ENCODE assay signal across 8 cellular contexts in genomic region chr19:9768175-9769112, GRCh38. TPM values are rescaled to one million over a fixed set of nuclear protein-coding genes. Genes with fewer than 3 reads are reported as not detected.
DNase-seq lines count a peak whose midpoint lies in the region; ATAC-seq and TF ChIP-seq lines count a peak whose summit lies in the region.

Gene ZNF846 (minus strand): TSS chr19:9768738. CDS start chr19:9764950, 3,788 bp downstream.

- TF ChIP-seq POLR2A in sigmoid colon (IDR thresholded peaks at IDR 0.05) = peak; percentile 54 to 70

- in situ Hi-C loops in brain microvascular endothelial cell (cut with HindIII; ENCODE audit: low pct_ligation_motif_present, low sequenced_read_pairs) = no loop called here

- peak within 1 kb of the TSS; percentile 81 for H3K4me3 ChIP-seq in brain microvascular endothelial cell (ENCODE audit: low read depth, low read length)
- H3K4me3 ChIP-seq in sigmoid colon = peak within 1 kb of the TSS; percentile 52 to 86 (median 75)

- intact Hi-C loops in sigmoid colon (cut with DNase I) = loop anchor here (1.0 to 5.0 kb wide), 3 partner anchors 17 to 146 kb away; partner anchors contain the start of gene ZNF561

- H3K4me1 ChIP-seq in sigmoid colon = peaks cover 0 to 19% (median 17%) of the 10 kb centered on the region in 4 donors

- H3K9me3 ChIP-seq in sigmoid colon = no peaks in the 10 kb centered on the region

- 0 to 1% methylated on average over 65 of the region's 65 CpGs for WGBS in sigmoid colon, 2 donors

- H3K27me3 ChIP-seq in brain microvascular endothelial cell (replicated peaks) (no peaks in the 10 kb centered on the region), sigmoid colon (no peaks in the 10 kb centered on the region)

- peak; percentile 93 for ATAC-seq in GM18517 (IDR thresholded peaks at IDR 0.05; ENCODE audit: unreplicated experiment)
- peak; percentile 97 for ATAC-seq in HG03045 (IDR thresholded peaks at IDR 0.05; ENCODE audit: unreplicated experiment)

- DNase-seq in NCI-H2107 (lab: John Stamatoyannopoulos, UW) = peak; percentile 81
- peak; percentile 96 for DNase-seq in UCSD-AML1 (lab: John Stamatoyannopoulos, UW; ENCODE audit: unreplicated experiment)
- peak; percentile 93 for DNase-seq in brain microvascular endothelial cell
- peak; percentile 83 for DNase-seq in iPS DF 4.7 (ENCODE audit: extremely low read depth, low spot score)
- peak; percentile 97 for DNase-seq in sigmoid colon

- peak in 1 of 4 donors; percentile 6 for TF ChIP-seq EP300 in sigmoid colon (IDR thresholded peaks at IDR 0.05)

- H3K36me3 ChIP-seq in brain microvascular endothelial cell (replicated peaks) = no peaks in the 10 kb centered on the region
- peaks cover 0 to 30% (median 4%) of the 10 kb centered on the region in 4 donors for H3K36me3 ChIP-seq in sigmoid colon

- H3K27ac ChIP-seq in 22Rv1 (peak within 1 kb of the TSS; percentile 91), brain microvascular endothelial cell (peak within 1 kb of the TSS; percentile 93), sigmoid colon (peak within 1 kb of the TSS; percentile 92 to 98 (median 94))

- TF ChIP-seq CTCF in 22Rv1 (IDR thresholded peaks at IDR 0.05) (no peak), brain microvascular endothelial cell (IDR thresholded peaks at IDR 0.05; ENCODE audit: low read depth, low read length, missing control alignments) (no peak), sigmoid colon (IDR thresholded peaks at IDR 0.05) (no peak)

RNA-seq across cellular contexts. Expression of gene ZNF846, which starts in this region (rescaled TPM):
- 10 to 100 TPM; 15.8 to 48.7 (median 23.7) TPM for total RNA-seq in sigmoid colon
- 1 to 10 TPM; 3.6 to 6.7 (median 4.6) TPM for polyA plus RNA-seq in sigmoid colon

Comparison
In these comparisons a context has a peak if more than half of its experiments do, and no peak if none do; other contexts are left out.
1. Peak in every context shown above with its lines: DNase-seq, ATAC-seq, H3K4me3 ChIP-seq and H3K27ac ChIP-seq.